In the genomic region with DNA sequence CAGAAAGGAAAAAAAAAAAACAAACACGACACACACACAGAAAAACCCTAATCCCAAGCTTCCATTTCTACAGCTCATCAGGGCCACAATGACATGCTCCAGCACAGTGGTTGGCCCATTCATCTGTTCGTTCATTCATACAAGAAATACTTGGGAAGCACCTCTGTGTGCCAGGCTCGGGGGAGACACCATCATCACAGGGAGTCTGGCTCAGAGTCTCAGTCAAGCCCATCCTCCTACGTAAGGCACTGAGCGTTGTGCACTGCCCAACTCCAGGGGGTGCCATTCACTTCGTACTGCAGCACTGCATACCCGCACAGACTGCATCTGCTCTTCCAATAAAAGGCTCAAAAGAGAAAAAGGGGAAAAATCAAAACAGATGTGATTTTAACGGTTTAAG, we compare ENCODE assay signal across 8 cellular contexts. TPM values are rescaled to one million over a fixed set of nuclear protein-coding genes. Genes with fewer than 3 reads are reported as not detected.
DNase-seq lines count a peak whose midpoint lies in the region; ATAC-seq and TF ChIP-seq lines count a peak whose summit lies in the region.

No MANE protein-coding gene starts in this region.

- no peak overlapping the region for H3K27ac ChIP-seq in CD4-positive, alpha-beta memory T cell (ENCODE audit: low read depth, low read length)

- no peaks in the 10 kb centered on the region for H3K9me3 Mint-ChIP-seq in CD4-positive, alpha-beta memory T cell
- H3K9me3 Mint-ChIP-seq in activated CD8-positive, alpha-beta T cell treated with anti-CD3 and anti-CD28 coated beads, Interleukin-2, amount 10 ng/mL, durations not matched to agents 7 days and 5 days (ENCODE audit: insufficient read depth) = peaks cover 4% of the 10 kb centered on the region
- H3K9me3 Mint-ChIP-seq in stimulated activated effector memory CD8-positive, alpha-beta T cell treated with anti-CD3 and anti-CD28 coated beads, Interleukin-12 subunit alpha, Interleukin-12 subunit beta, amount 100 ng/mL, for 72 hours = peaks cover 2% of the 10 kb centered on the region

- POLR2A ChIA-PET in CD4-positive, alpha-beta memory T cell (lab: Charles Lee; ENCODE audit: partially characterized antibody) = interaction anchor here (1.9 to 7.9 kb wide), 5 partner anchors 8 to 86 kb away, joined by 7 to 104 read pairs (median 7); a partner anchor contains a TSS
- POLR2A ChIA-PET in activated CD8-positive, alpha-beta T cell treated with anti-CD3 and anti-CD28 coated beads, Interleukin-2, amount 10 ng/mL, durations not matched to agents 7 days and 5 days (lab: Charles Lee) = no interaction called here

- CTCF ChIA-PET in CD4-positive, alpha-beta memory T cell (lab: Charles Lee; ENCODE audit: partially characterized antibody) = interaction anchor here (0.7 to 7.8 kb wide), 10 partner anchors 8 to 76 kb away, joined by 3 to 72 read pairs (median 6); a partner anchor contains a TSS
- CTCF ChIA-PET in activated CD8-positive, alpha-beta T cell treated with anti-CD3 and anti-CD28 coated beads, Interleukin-2, amount 10 ng/mL, durations not matched to agents 7 days and 5 days (lab: Charles Lee) = interaction anchor here (0.9 to 4.4 kb wide), 13 partner anchors 8 to 87 kb away, joined by 3 to 30 read pairs (median 5); a partner anchor contains a TSS

- peaks cover 3% of the 10 kb centered on the region for H3K36me3 ChIP-seq in CD4-positive, alpha-beta memory T cell (ENCODE audit: insufficient read depth, low read length)

- peaks cover 86% of the 10 kb centered on the region for H3K4me1 ChIP-seq in CD4-positive, alpha-beta memory T cell (ENCODE audit: insufficient read depth, low read length)

- no peaks in the 10 kb centered on the region for H3K27me3 Mint-ChIP-seq in CD4-positive, alpha-beta memory T cell
- H3K27me3 Mint-ChIP-seq in activated CD8-positive, alpha-beta T cell treated with anti-CD3 and anti-CD28 coated beads, Interleukin-2, amount 10 ng/mL, durations not matched to agents 7 days and 5 days (ENCODE audit: low read depth) = no peaks in the 10 kb centered on the region

- H3K4me3 ChIP-seq in CD4-positive, alpha-beta memory T cell (ENCODE audit: low read length in 2 of 2) = no peak overlapping the region

- intact Hi-C loops in CD4-positive, alpha-beta memory T cell (cut with micrococcal nuclease) = no loop called here
- intact Hi-C loops in left ventricle myocardium superior (cut with micrococcal nuclease) = no loop called here

- TF ChIP-seq RAD21 in Ishikawa (IDR thresholded peaks at IDR 0.05; ENCODE audit: low read depth) = peak; percentile 63

- DNase-seq in CD4-positive, alpha-beta memory T cell = no peak
- DNase-seq in activated CD8-positive, alpha-beta T cell treated with anti-CD3 and anti-CD28 coated beads, Interleukin-2, amount 10 ng/mL, durations not matched to agents 7 days and 5 days = no peak
- DNase-seq in left ventricle myocardium superior = no peak
- no peak for DNase-seq in stimulated activated effector memory CD8-positive, alpha-beta T cell treated with anti-CD3 and anti-CD28 coated beads, Interleukin-12 subunit alpha, Interleukin-12 subunit beta, amount 100 ng/mL, for 72 hours (ENCODE audit: low spot score in 2 of 2)
- no peak for DNase-seq in RPMI8226

- no peak for TF ChIP-seq EP300 in Ishikawa (IDR thresholded peaks at IDR 0.05; ENCODE audit: borderline replicate concordance)

- H3K36me3 Mint-ChIP-seq in CD4-positive, alpha-beta memory T cell = peaks cover 0 to 21% of the 10 kb centered on the region in 2 donors
- peaks cover 36% of the 10 kb centered on the region for H3K36me3 Mint-ChIP-seq in activated CD8-positive, alpha-beta T cell treated with anti-CD3 and anti-CD28 coated beads, Interleukin-2, amount 10 ng/mL, durations not matched to agents 7 days and 5 days (ENCODE audit: low read depth)
- peaks cover 39% of the 10 kb centered on the region for H3K36me3 Mint-ChIP-seq in stimulated activated effector memory CD8-positive, alpha-beta T cell treated with anti-CD3 and anti-CD28 coated beads, Interleukin-12 subunit alpha, Interleukin-12 subunit beta, amount 100 ng/mL, for 72 hours

- ATAC-seq in activated CD8-positive, alpha-beta T cell treated with anti-CD3 and anti-CD28 coated beads, Interleukin-2, amount 10 ng/mL, durations not matched to agents 7 days and 5 days = peak; percentile 38
- ATAC-seq in left ventricle myocardium superior = peak; percentile 69
- ATAC-seq in stimulated activated effector memory CD8-positive, alpha-beta T cell treated with anti-CD3 and anti-CD28 coated beads, Interleukin-12 subunit alpha, Interleukin-12 subunit beta, amount 100 ng/mL, for 72 hours = peak; percentile 56
- ATAC-seq in GM19328 (IDR thresholded peaks at IDR 0.05; ENCODE audit: unreplicated experiment) = no peak
- no peak for ATAC-seq in HG02642 (IDR thresholded peaks at IDR 0.05; ENCODE audit: poor library complexity, unreplicated experiment)

- no peaks in the 10 kb centered on the region for H3K9me3 ChIP-seq in CD4-positive, alpha-beta memory T cell (ENCODE audit: control insufficient read depth in 1 of 2, low read length in 2 of 2)

- H3K27ac Mint-ChIP-seq in CD4-positive, alpha-beta memory T cell = peak overlapping the region; percentile 41 to 87 (median 80)
- peak overlapping the region; percentile 18 for H3K27ac Mint-ChIP-seq in activated CD8-positive, alpha-beta T cell treated with anti-CD3 and anti-CD28 coated beads, Interleukin-2, amount 10 ng/mL, durations not matched to agents 7 days and 5 days
- peak overlapping the region; percentile 32 for H3K27ac Mint-ChIP-seq in stimulated activated effector memory CD8-positive, alpha-beta T cell treated with anti-CD3 and anti-CD28 coated beads, Interleukin-12 subunit alpha, Interleukin-12 subunit beta, amount 100 ng/mL, for 72 hours

- H3K27me3 ChIP-seq in CD4-positive, alpha-beta memory T cell (ENCODE audit: insufficient read depth, low read length) = no peaks in the 10 kb centered on the region

- H3K4me1 Mint-ChIP-seq in CD4-positive, alpha-beta memory T cell = peaks cover 51 to 94% (median 74%) of the 10 kb centered on the region in 4 donors
- H3K4me1 Mint-ChIP-seq in activated CD8-positive, alpha-beta T cell treated with anti-CD3 and anti-CD28 coated beads, Interleukin-2, amount 10 ng/mL, durations not matched to agents 7 days and 5 days (ENCODE audit: low read depth) = peaks cover 81% of the 10 kb centered on the region
- peaks cover 91% of the 10 kb centered on the region for H3K4me1 Mint-ChIP-seq in stimulated activated effector memory CD8-positive, alpha-beta T cell treated with anti-CD3 and anti-CD28 coated beads, Interleukin-12 subunit alpha, Interleukin-12 subunit beta, amount 100 ng/mL, for 72 hours

- peak overlapping the region in 3 of 8 donors; percentile 11 to 27 (median 20) for H3K4me3 Mint-ChIP-seq in CD4-positive, alpha-beta memory T cell
- H3K4me3 Mint-ChIP-seq in activated CD8-positive, alpha-beta T cell treated with anti-CD3 and anti-CD28 coated beads, Interleukin-2, amount 10 ng/mL, durations not matched to agents 7 days and 5 days = no peak overlapping the region
- H3K4me3 Mint-ChIP-seq in stimulated activated effector memory CD8-positive, alpha-beta T cell treated with anti-CD3 and anti-CD28 coated beads, Interleukin-12 subunit alpha, Interleukin-12 subunit beta, amount 100 ng/mL, for 72 hours = no peak overlapping the region

TF ChIP-seq in Ishikawa, 13 proteins besides CTCF, POLR2A, EP300 and RAD21 (continues in another document):
- TF ChIP-seq, protein P1, sequence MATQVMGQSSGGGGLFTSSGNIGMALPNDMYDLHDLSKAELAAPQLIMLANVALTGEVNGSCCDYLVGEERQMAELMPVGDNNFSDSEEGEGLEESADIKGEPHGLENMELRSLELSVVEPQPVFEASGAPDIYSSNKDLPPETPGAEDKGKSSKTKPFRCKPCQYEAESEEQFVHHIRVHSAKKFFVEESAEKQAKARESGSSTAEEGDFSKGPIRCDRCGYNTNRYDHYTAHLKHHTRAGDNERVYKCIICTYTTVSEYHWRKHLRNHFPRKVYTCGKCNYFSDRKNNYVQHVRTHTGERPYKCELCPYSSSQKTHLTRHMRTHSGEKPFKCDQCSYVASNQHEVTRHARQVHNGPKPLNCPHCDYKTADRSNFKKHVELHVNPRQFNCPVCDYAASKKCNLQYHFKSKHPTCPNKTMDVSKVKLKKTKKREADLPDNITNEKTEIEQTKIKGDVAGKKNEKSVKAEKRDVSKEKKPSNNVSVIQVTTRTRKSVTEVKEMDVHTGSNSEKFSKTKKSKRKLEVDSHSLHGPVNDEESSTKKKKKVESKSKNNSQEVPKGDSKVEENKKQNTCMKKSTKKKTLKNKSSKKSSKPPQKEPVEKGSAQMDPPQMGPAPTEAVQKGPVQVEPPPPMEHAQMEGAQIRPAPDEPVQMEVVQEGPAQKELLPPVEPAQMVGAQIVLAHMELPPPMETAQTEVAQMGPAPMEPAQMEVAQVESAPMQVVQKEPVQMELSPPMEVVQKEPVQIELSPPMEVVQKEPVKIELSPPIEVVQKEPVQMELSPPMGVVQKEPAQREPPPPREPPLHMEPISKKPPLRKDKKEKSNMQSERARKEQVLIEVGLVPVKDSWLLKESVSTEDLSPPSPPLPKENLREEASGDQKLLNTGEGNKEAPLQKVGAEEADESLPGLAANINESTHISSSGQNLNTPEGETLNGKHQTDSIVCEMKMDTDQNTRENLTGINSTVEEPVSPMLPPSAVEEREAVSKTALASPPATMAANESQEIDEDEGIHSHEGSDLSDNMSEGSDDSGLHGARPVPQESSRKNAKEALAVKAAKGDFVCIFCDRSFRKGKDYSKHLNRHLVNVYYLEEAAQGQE (IDR thresholded peaks at IDR 0.05; ENCODE audit: low read depth) = no peak
- no peak for TF ChIP-seq CEBPB (IDR thresholded peaks at IDR 0.05)
- no peak for TF ChIP-seq TCF12 (IDR thresholded peaks at IDR 0.05; ENCODE audit: low read depth)
- TF ChIP-seq EGR1 (IDR thresholded peaks at IDR 0.05) = no peak
- TF ChIP-seq, protein P2, sequence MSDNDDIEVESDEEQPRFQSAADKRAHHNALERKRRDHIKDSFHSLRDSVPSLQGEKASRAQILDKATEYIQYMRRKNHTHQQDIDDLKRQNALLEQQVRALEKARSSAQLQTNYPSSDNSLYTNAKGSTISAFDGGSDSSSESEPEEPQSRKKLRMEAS (IDR thresholded peaks at IDR 0.05) = no peak
- TF ChIP-seq TEAD4 (IDR thresholded peaks at IDR 0.05) = no peak
- TF ChIP-seq TAF1 (IDR thresholded peaks at IDR 0.05; ENCODE audit: low read depth) = no peak
- no peak for TF ChIP-seq YY1 (IDR thresholded peaks at IDR 0.05; ENCODE audit: low read depth)
- TF ChIP-seq CREB1 (IDR thresholded peaks at IDR 0.05; ENCODE audit: low read depth) = no peak

RNA-seq across cellular contexts. Expression of a gene that starts 15.3 kb away (rescaled TPM):
- total RNA-seq in CD4-positive, alpha-beta memory T cell = 10 to 100 TPM; 22.8 to 23.7 TPM
- polyA plus RNA-seq in CD4-positive, alpha-beta memory T cell = 10 to 100 TPM; 18.8 to 21.6 TPM
- total RNA-seq in activated CD8-positive, alpha-beta T cell treated with anti-CD3 and anti-CD28 coated beads, Interleukin-2, amount 10 ng/mL, durations not matched to agents 7 days and 5 days = 10 to 100 TPM; 24.9 to 26.5 TPM
- 29.5 TPM for total RNA-seq in left ventricle myocardium superior

RNA-seq across cellular contexts. Expression of a gene that starts 45.4 kb away (rescaled TPM):
- 10 to 100 TPM; 87.7 to 88.3 TPM for total RNA-seq in CD4-positive, alpha-beta memory T cell
- 10 to 100 TPM in 1 of 2 donors, 1 to 10 TPM in 1; 4.5 to 11.2 TPM for polyA plus RNA-seq in CD4-positive, alpha-beta memory T cell
- total RNA-seq in activated CD8-positive, alpha-beta T cell treated with anti-CD3 and anti-CD28 coated beads, Interleukin-2, amount 10 ng/mL, durations not matched to agents 7 days and 5 days = 10 to 100 TPM; 36.2 to 37.4 TPM
- total RNA-seq in left ventricle myocardium superior = 27.4 TPM

Comparison
In these comparisons a context has a peak if more than half of its experiments do, and no peak if none do; other contexts are left out.
1. H3K27ac Mint-ChIP-seq: peak in every context shown above with its lines; median percentile 80 in CD4-positive, alpha-beta memory T cell; 32 in stimulated activated effector memory CD8-positive, alpha-beta T cell treated with anti-CD3 and anti-CD28 coated beads, Interleukin-12 subunit alpha, Interleukin-12 subunit beta, amount 100 ng/mL, for 72 hours; 18 in activated CD8-positive, alpha-beta T cell treated with anti-CD3 and anti-CD28 coated beads, Interleukin-2, amount 10 ng/mL, durations not matched to agents 7 days and 5 days.
2. ATAC-seq: peak in activated CD8-positive, alpha-beta T cell treated with anti-CD3 and anti-CD28 coated beads, Interleukin-2, amount 10 ng/mL, durations not matched to agents 7 days and 5 days (single experiment), left ventricle myocardium superior (single experiment) and stimulated activated effector memory CD8-positive, alpha-beta T cell treated with anti-CD3 and anti-CD28 coated beads, Interleukin-12 subunit alpha, Interleukin-12 subunit beta, amount 100 ng/mL, for 72 hours (single experiment); none in GM19328 (single experiment) and HG02642 (single experiment).